In genomic region chr14:75249251-75249957, GRCh38 we compare ENCODE assay signal across 8 cellular contexts. TPM values are rescaled to one million over a fixed set of nuclear protein-coding genes. Genes with fewer than 3 reads are reported as not detected.
DNase-seq lines count a peak whose midpoint lies in the region; ATAC-seq and TF ChIP-seq lines count a peak whose summit lies in the region.

No MANE protein-coding gene starts in this region.

- H3F3A ChIP-seq in PC-9 (ENCODE audit: insufficient read depth, low read depth), result peaks cover 37% of the 10 kb centered on the region; the same call in 1 of the 2 replicates

- no peaks in the 10 kb centered on the region for H3K9me3 ChIP-seq in cardiac muscle cell (ENCODE audit: low read depth)
- no peaks in the 10 kb centered on the region for H3K9me3 ChIP-seq in left ventricle myocardium inferior (replicated peaks)
- no peaks in the 10 kb centered on the region for H3K9me3 ChIP-seq in PC-9 (ENCODE audit: insufficient read depth, low read depth)

- H3K27me3 ChIP-seq in cardiac muscle cell (no peaks in the 10 kb centered on the region), left ventricle myocardium inferior (ENCODE audit: low read depth) (no peaks in the 10 kb centered on the region), PC-9 (ENCODE audit: insufficient read depth, low read depth) (no peaks in the 10 kb centered on the region)

- CTCF ChIA-PET in PC-9 (lab: Charles Lee), result no interaction called here

- no peaks in the 10 kb centered on the region for H4K20me1 ChIP-seq in PC-9 (ENCODE audit: insufficient read depth)

- TF ChIP-seq CTCF in cardiac muscle cell (IDR thresholded peaks at IDR 0.05; ENCODE audit: low read depth, low read length) (no peak), left ventricle myocardium inferior (IDR thresholded peaks at IDR 0.05; ENCODE audit: borderline replicate concordance) (no peak), PC-9 (conservative IDR thresholded peaks at IDR 0.05) (no peak)

- ATAC-seq in HG03196 (IDR thresholded peaks at IDR 0.05; ENCODE audit: unreplicated experiment), result peak; percentile 77

- no peaks in the 10 kb centered on the region for H3K9me2 ChIP-seq in PC-9 (ENCODE audit: insufficient read depth)

- POLR2A ChIA-PET in PC-9 (lab: Charles Lee; ENCODE audit: unreplicated experiment), result interaction anchor here (0.6 to 1.0 kb wide), 3 partner anchors 10 to 33 kb away, joined by 4 to 7 read pairs (median 5); no protein-coding TSS in a partner anchor

- no peaks in the 10 kb centered on the region for H3K79me2 ChIP-seq in PC-9 (ENCODE audit: low read depth)

- DNase-seq in cardiac muscle cell (ENCODE audit: low read depth in 1 of 2, low spot score in 1 of 2), result peak in 1 of 2 donors; percentile 32
- DNase-seq in left ventricle myocardium inferior, result no peak
- peak; percentile 48 to 72 for DNase-seq in PC-9
- DNase-seq in activated naive CD4-positive, alpha-beta T cell (lab: John Stamatoyannopoulos, UW), result peak in 3 of 4 experiments; percentile 26 to 63 (median 62)
- DNase-seq in renal cortical epithelial cell (ENCODE audit: low read depth), result peak; percentile 34
- DNase-seq in D341Med (ENCODE audit: low spot score), result no peak
- no peak for DNase-seq in LoVo (ENCODE audit: low spot score)

- H3K27ac ChIP-seq in cardiac muscle cell (peak overlapping the region; percentile 5), left ventricle myocardium inferior (replicated peaks) (no peak overlapping the region), PC-9 (peak overlapping the region; percentile 51)

- peak overlapping the region; percentile 2; the same call in 1 of the 2 replicates for H2AFZ ChIP-seq in PC-9

- H3K4me1 ChIP-seq in cardiac muscle cell (ENCODE audit: low read depth) (peaks cover 17% of the 10 kb centered on the region), left ventricle myocardium inferior (peaks cover 16% of the 10 kb centered on the region), PC-9 (replicated peaks; ENCODE audit: insufficient read depth) (peaks cover 60% of the 10 kb centered on the region)

- no TSS peak for BruUV-seq in PC-9 (replicated peaks; lab: Mats Ljungman, UMichigan)

- H3K4me3 ChIP-seq in cardiac muscle cell (no peak overlapping the region), left ventricle myocardium inferior (no peak overlapping the region), PC-9 (no peak overlapping the region; the same call in 1 of the 2 replicates)

- intact Hi-C loops in left ventricle myocardium inferior (cut with micrococcal nuclease) (no loop called here), PC-9 (cut with micrococcal nuclease; ENCODE audit: unreplicated experiment) (no loop called here)

- peak overlapping the region; percentile 52 for H3K4me2 ChIP-seq in PC-9

- H3K36me3 ChIP-seq in cardiac muscle cell (no peaks in the 10 kb centered on the region), left ventricle myocardium inferior (no peaks in the 10 kb centered on the region), PC-9 (ENCODE audit: low read depth) (no peaks in the 10 kb centered on the region)

RNA-seq across cellular contexts. Expression of gene FOS, which starts 29.2 kb away (rescaled TPM):
- total RNA-seq in cardiac muscle cell (44.3 and 66.0 TPM in 2 replicates), left ventricle myocardium inferior (9.7 TPM), PC-9 (2021) (84.6 and 154 TPM in 2 replicates), renal cortical epithelial cell (0.87 and 80.4 TPM in 2 replicates)
- 45.3 and 55.3 TPM in 2 replicates for polyA plus RNA-seq in cardiac muscle cell

Comparison
In these comparisons a context has a peak if more than half of its experiments do, and no peak if none do; other contexts are left out.
1. DNase-seq: peak in PC-9 (2 of 2), activated naive CD4-positive, alpha-beta T cell (3 of 4) and renal cortical epithelial cell (single experiment); none in left ventricle myocardium inferior (single experiment), D341Med (single experiment) and LoVo (single experiment).